ENCODE assay signal across 9 cellular contexts in genomic region chr6:53103993-53104675, GRCh38. TPM values are rescaled to one million over a fixed set of nuclear protein-coding genes. Genes with fewer than 3 reads are reported as not detected.
DNase-seq lines count a peak whose midpoint lies in the region; ATAC-seq and TF ChIP-seq lines count a peak whose summit lies in the region.
"Had no signal": no experiment of that assay in that cellular context is flagged by ENCODE, and none has a peak within 500 bp of the region (broad histone marks: within the 10 kb centered on the region; RNA-seq: fewer than 3 reads in every experiment).

No MANE protein-coding gene starts in this region.

- peaks cover 4% of the 10 kb centered on the region for H3K4me1 Mint-ChIP-seq in activated CD8-positive, alpha-beta memory T cell treated with anti-CD3 and anti-CD28 coated beads, Interleukin-2, amount 10 ng/mL, durations not matched to agents 7 days and 5 days
- no peaks in the 10 kb centered on the region for H3K4me1 Mint-ChIP-seq in activated T-helper 1 cell treated with anti-CD3 and anti-CD28 coated beads, Interleukin-12 subunit alpha, Interleukin-12 subunit beta, Interleukin-2, Interleukin-4 antibody, amounts not matched to agents 30 ng/mL and 10 ng/mL and 1 ng/mL, durations not matched to agents 14 hours and 24 hours and 36 hours (ENCODE audit: low read depth)

- POLR2A ChIA-PET in PC-3 (lab: Charles Lee; ENCODE audit: unreplicated experiment): no interaction called here

- no TSS peak for BruUV-seq in PC-3 (replicated peaks; lab: Mats Ljungman, UMichigan)

- H3K9me3 Mint-ChIP-seq in activated CD8-positive, alpha-beta memory T cell treated with anti-CD3 and anti-CD28 coated beads, Interleukin-2, amount 10 ng/mL, durations not matched to agents 7 days and 5 days (ENCODE audit: low read depth): no peaks in the 10 kb centered on the region
- H3K9me3 Mint-ChIP-seq in activated T-helper 1 cell treated with anti-CD3 and anti-CD28 coated beads, Interleukin-12 subunit alpha, Interleukin-12 subunit beta, Interleukin-2, Interleukin-4 antibody, amounts not matched to agents 30 ng/mL and 10 ng/mL and 1 ng/mL, durations not matched to agents 14 hours and 24 hours and 36 hours: no peaks in the 10 kb centered on the region

- TF ChIP-seq CTCF in PC-3 (conservative IDR thresholded peaks at IDR 0.05; ENCODE audit: low read depth, low read length) (peak; percentile 84), fibroblast of the aortic adventitia (IDR thresholded peaks at IDR 0.05; ENCODE audit: insufficient read depth, low read length) (no peak)

- DNase-seq in ACHN (peak; percentile 55), H7 (peak; percentile 6), PC-3 (peak; percentile 58), fibroblast of the aortic adventitia (ENCODE audit: low read depth) (peak; percentile 8), activated gamma-delta T cell (lab: John Stamatoyannopoulos, UW) (no peak)
- no peak for DNase-seq in activated CD8-positive, alpha-beta memory T cell treated with anti-CD3 and anti-CD28 coated beads, Interleukin-2, amount 10 ng/mL, durations not matched to agents 7 days and 5 days
- no peak for DNase-seq in activated T-helper 1 cell treated with anti-CD3 and anti-CD28 coated beads, Interleukin-12 subunit alpha, Interleukin-12 subunit beta, Interleukin-2, Interleukin-4 antibody, amounts not matched to agents 30 ng/mL and 10 ng/mL and 1 ng/mL, durations not matched to agents 14 hours and 24 hours and 36 hours (ENCODE audit: low spot score)

- H3K4me3 ChIP-seq in H7 (ENCODE audit: insufficient read depth, low read depth, low read length) (no peak overlapping the region), PC-3 (ENCODE audit: low read length) (no peak overlapping the region), fibroblast of the aortic adventitia (ENCODE audit: low read depth, low read length) (no peak overlapping the region)

- no peak overlapping the region for H3K27ac Mint-ChIP-seq in activated CD8-positive, alpha-beta memory T cell treated with anti-CD3 and anti-CD28 coated beads, Interleukin-2, amount 10 ng/mL, durations not matched to agents 7 days and 5 days
- H3K27ac Mint-ChIP-seq in activated T-helper 1 cell treated with anti-CD3 and anti-CD28 coated beads, Interleukin-12 subunit alpha, Interleukin-12 subunit beta, Interleukin-2, Interleukin-4 antibody, amounts not matched to agents 30 ng/mL and 10 ng/mL and 1 ng/mL, durations not matched to agents 14 hours and 24 hours and 36 hours: no peak overlapping the region

- H2AFZ ChIP-seq in PC-3 (ENCODE audit: low read length): no peak overlapping the region

- CTCF ChIA-PET in PC-3 (lab: Charles Lee): interaction anchor here (0.6 to 1.4 kb wide), 8 partner anchors 8 to 390 kb away, joined by 3 to 8 read pairs (median 4); no protein-coding TSS in a partner anchor
- CTCF ChIA-PET in activated CD8-positive, alpha-beta memory T cell treated with anti-CD3 and anti-CD28 coated beads, Interleukin-2, amount 10 ng/mL, durations not matched to agents 7 days and 5 days (lab: Charles Lee): interaction anchor here (0.6 to 0.9 kb wide), 2 partner anchors 10 to 68 kb away, joined by 3 read pairs; no protein-coding TSS in a partner anchor

- H3K27me3 Mint-ChIP-seq in activated CD8-positive, alpha-beta memory T cell treated with anti-CD3 and anti-CD28 coated beads, Interleukin-2, amount 10 ng/mL, durations not matched to agents 7 days and 5 days: no peaks in the 10 kb centered on the region
- H3K27me3 Mint-ChIP-seq in activated T-helper 1 cell treated with anti-CD3 and anti-CD28 coated beads, Interleukin-12 subunit alpha, Interleukin-12 subunit beta, Interleukin-2, Interleukin-4 antibody, amounts not matched to agents 30 ng/mL and 10 ng/mL and 1 ng/mL, durations not matched to agents 14 hours and 24 hours and 36 hours (ENCODE audit: insufficient read depth): no peaks in the 10 kb centered on the region

- H3K4me1 ChIP-seq in PC-3 (ENCODE audit: insufficient read depth, low read length): peaks cover 7% of the 10 kb centered on the region; the same call in 1 of the 2 replicates

- H3K4me3 Mint-ChIP-seq in activated CD8-positive, alpha-beta memory T cell treated with anti-CD3 and anti-CD28 coated beads, Interleukin-2, amount 10 ng/mL, durations not matched to agents 7 days and 5 days: no peak overlapping the region
- no peak overlapping the region for H3K4me3 Mint-ChIP-seq in activated T-helper 1 cell treated with anti-CD3 and anti-CD28 coated beads, Interleukin-12 subunit alpha, Interleukin-12 subunit beta, Interleukin-2, Interleukin-4 antibody, amounts not matched to agents 30 ng/mL and 10 ng/mL and 1 ng/mL, durations not matched to agents 14 hours and 24 hours and 36 hours

- no peak overlapping the region for H3K27ac ChIP-seq in PC-3 (ENCODE audit: low read length)

- in situ Hi-C loops in ACHN (cut with HindIII; ENCODE audit: low pct_ligation_motif_present, low pct_unique_long_range_greater_than_20kb, low sequenced_read_pairs): no loop called here

- no peaks in the 10 kb centered on the region for H3K9me3 ChIP-seq in PC-3 (ENCODE audit: low read length)

- no peaks in the 10 kb centered on the region for H3F3A ChIP-seq in PC-3 (ENCODE audit: low read length, unreplicated experiment)

- H4K20me1 ChIP-seq in PC-3 (ENCODE audit: low read length): no peaks in the 10 kb centered on the region

- peak; percentile 80 for ATAC-seq in PC-3
- ATAC-seq in activated CD8-positive, alpha-beta memory T cell treated with anti-CD3 and anti-CD28 coated beads, Interleukin-2, amount 10 ng/mL, durations not matched to agents 7 days and 5 days: no peak
- no peak for ATAC-seq in GM19351 (IDR thresholded peaks at IDR 0.05; ENCODE audit: unreplicated experiment)

- H3K9ac ChIP-seq in PC-3 (ENCODE audit: low read length): no peak overlapping the region

- intact Hi-C loops in PC-3 (cut with micrococcal nuclease): loop anchor here (1.0 to 5.0 kb wide), 5 partner anchors 55 to 380 kb away; no protein-coding TSS in a partner anchor
- intact Hi-C loops in activated T-helper 1 cell treated with anti-CD3 and anti-CD28 coated beads, Interleukin-12 subunit alpha, Interleukin-12 subunit beta, Interleukin-2, Interleukin-4 antibody, amounts not matched to agents 30 ng/mL and 10 ng/mL and 1 ng/mL, durations not matched to agents 14 hours and 24 hours and 36 hours (cut with micrococcal nuclease): no loop called here

- H3K27me3 ChIP-seq in H7 (ENCODE audit: control insufficient read depth, insufficient read depth, low read length) (no peaks in the 10 kb centered on the region), PC-3 (ENCODE audit: low read length) (no peaks in the 10 kb centered on the region)

- no peaks in the 10 kb centered on the region for H3K9me2 ChIP-seq in PC-3 (replicated peaks; ENCODE audit: low read length)

- no peaks in the 10 kb centered on the region for H3K79me2 ChIP-seq in PC-3 (ENCODE audit: low read length)

- H3K36me3 ChIP-seq in H7 (replicated peaks; ENCODE audit: control insufficient read depth, insufficient read depth, low read length) (no peaks in the 10 kb centered on the region), PC-3 (ENCODE audit: low read depth, low read length) (peaks cover 6% of the 10 kb centered on the region; the same call in 1 of the 2 replicates)

- no peak overlapping the region for H3K4me2 ChIP-seq in PC-3 (ENCODE audit: low read length)

- H3K36me3 Mint-ChIP-seq in activated CD8-positive, alpha-beta memory T cell treated with anti-CD3 and anti-CD28 coated beads, Interleukin-2, amount 10 ng/mL, durations not matched to agents 7 days and 5 days: peaks cover 4% of the 10 kb centered on the region
- H3K36me3 Mint-ChIP-seq in activated T-helper 1 cell treated with anti-CD3 and anti-CD28 coated beads, Interleukin-12 subunit alpha, Interleukin-12 subunit beta, Interleukin-2, Interleukin-4 antibody, amounts not matched to agents 30 ng/mL and 10 ng/mL and 1 ng/mL, durations not matched to agents 14 hours and 24 hours and 36 hours (ENCODE audit: low read depth): peaks cover 15% of the 10 kb centered on the region

RNA-seq across cellular contexts. Expression of gene FBXO9, which starts 38.9 kb away (rescaled TPM):
- total RNA-seq in H7 (2014; rRNA removed; shearing (Covaris generic)): 21.8 and 22.7 TPM in 2 replicates
- total RNA-seq in PC-3 (2014; rRNA removed) (30.3 and 54.6 TPM in 2 replicates), fibroblast of the aortic adventitia (ENCODE audit: low replicate concordance) (45.1 and 109 TPM in 2 replicates)
- total RNA-seq in activated CD8-positive, alpha-beta memory T cell treated with anti-CD3 and anti-CD28 coated beads, Interleukin-2, amount 10 ng/mL, durations not matched to agents 7 days and 5 days: 10 to 100 TPM; 61.8 to 67.3 TPM
- 67.3 and 73.2 TPM in 2 replicates for total RNA-seq in activated T-helper 1 cell treated with anti-CD3 and anti-CD28 coated beads, Interleukin-12 subunit alpha, Interleukin-12 subunit beta, Interleukin-2, Interleukin-4 antibody, amounts not matched to agents 30 ng/mL and 10 ng/mL and 1 ng/mL, durations not matched to agents 14 hours and 24 hours and 36 hours

RNA-seq across cellular contexts. Expression of gene CILK1, which starts 42.5 kb away (rescaled TPM):
- 6.5 and 9.0 TPM in 2 replicates for total RNA-seq in H7 (2014; rRNA removed; shearing (Covaris generic))
- total RNA-seq in PC-3 (2014; rRNA removed): 8.5 and 9.7 TPM in 2 replicates
- total RNA-seq in fibroblast of the aortic adventitia (ENCODE audit: low replicate concordance): 9.5 and 22.1 TPM in 2 replicates
- total RNA-seq in activated CD8-positive, alpha-beta memory T cell treated with anti-CD3 and anti-CD28 coated beads, Interleukin-2, amount 10 ng/mL, durations not matched to agents 7 days and 5 days: 1 to 10 TPM; 5.9 to 7.5 TPM
- 11.7 and 12.5 TPM in 2 replicates for total RNA-seq in activated T-helper 1 cell treated with anti-CD3 and anti-CD28 coated beads, Interleukin-12 subunit alpha, Interleukin-12 subunit beta, Interleukin-2, Interleukin-4 antibody, amounts not matched to agents 30 ng/mL and 10 ng/mL and 1 ng/mL, durations not matched to agents 14 hours and 24 hours and 36 hours

RNA-seq across cellular contexts. Expression of gene GCM1, which starts 44.5 kb away (rescaled TPM):
- total RNA-seq in H7 (2014; rRNA removed; shearing (Covaris generic)): not detected in 2 replicates
- total RNA-seq in PC-3 (2014; rRNA removed) (not detected in 2 replicates), fibroblast of the aortic adventitia (ENCODE audit: low replicate concordance) (under 0.01 TPM in 1 of 2 replicates, not detected in the other)
- under 1 TPM in 1 of 2 experiments, not detected in 1; 0.09 TPM for total RNA-seq in activated CD8-positive, alpha-beta memory T cell treated with anti-CD3 and anti-CD28 coated beads, Interleukin-2, amount 10 ng/mL, durations not matched to agents 7 days and 5 days
- 0.15 TPM in 1 of 2 replicates, not detected in the other for total RNA-seq in activated T-helper 1 cell treated with anti-CD3 and anti-CD28 coated beads, Interleukin-12 subunit alpha, Interleukin-12 subunit beta, Interleukin-2, Interleukin-4 antibody, amounts not matched to agents 30 ng/mL and 10 ng/mL and 1 ng/mL, durations not matched to agents 14 hours and 24 hours and 36 hours
- total RNA-seq: kidney epithelial cell had no signal

Comparison
In these comparisons a context has a peak if more than half of its experiments do, and no peak if none do; other contexts are left out.
1. DNase-seq: peak in ACHN (single experiment), H7 (single experiment), PC-3 (single experiment) and fibroblast of the aortic adventitia (single experiment); none in activated CD8-positive, alpha-beta memory T cell treated with anti-CD3 and anti-CD28 coated beads, Interleukin-2, amount 10 ng/mL, durations not matched to agents 7 days and 5 days (single experiment), activated T-helper 1 cell treated with anti-CD3 and anti-CD28 coated beads, Interleukin-12 subunit alpha, Interleukin-12 subunit beta, Interleukin-2, Interleukin-4 antibody, amounts not matched to agents 30 ng/mL and 10 ng/mL and 1 ng/mL, durations not matched to agents 14 hours and 24 hours and 36 hours (single experiment) and activated gamma-delta T cell (single experiment).